Comparison of ENCODE assay signal across 19 cellular contexts in genomic region chr12:95262808-95263207, GRCh38. TPM values are rescaled to one million over a fixed set of nuclear protein-coding genes. Genes with fewer than 3 reads are reported as not detected.
DNase-seq lines count a peak whose midpoint lies in the region; ATAC-seq and TF ChIP-seq lines count a peak whose summit lies in the region.
"Had no signal": no experiment of that assay in that cellular context is flagged by ENCODE, and none has a peak within 500 bp of the region (broad histone marks: within the 10 kb centered on the region; RNA-seq: fewer than 3 reads in every experiment).

No MANE protein-coding gene starts in this region.

- H3K4me2 ChIP-seq in IMR-90 (ENCODE audit: low read depth, low read length): no peak overlapping the region

- no peak for TF ChIP-seq RAD21 in IMR-90 (IDR thresholded peaks at IDR 0.05; ENCODE audit: low read length)

- H3K4me3 ChIP-seq in IMR-90 (ENCODE audit: insufficient read depth, low read depth, low read length) (no peak overlapping the region), cardiac fibroblast (replicated peaks in 1 of 2; ENCODE audit: low read depth in 2 of 2, low read length in 2 of 2) (no peak overlapping the region)
- H3K4me3 ChIP-seq: esophagus muscularis mucosa, lung, Peyer's patch, psoas muscle had no signal

- H3K14ac ChIP-seq in IMR-90 (replicated peaks; ENCODE audit: low read depth, low read length): no peak overlapping the region

- H3K18ac ChIP-seq in IMR-90 (ENCODE audit: low read depth, low read length): no peak overlapping the region

- H4K20me1 ChIP-seq in IMR-90 (ENCODE audit: insufficient read depth, low read length): no peaks in the 10 kb centered on the region

- intact Hi-C loops in IMR-90 (cut with micrococcal nuclease): loop anchor here (5.0 kb wide), 1 partner anchor 41 kb away; no protein-coding TSS in a partner anchor

- no peak overlapping the region for H4K8ac ChIP-seq in IMR-90 (ENCODE audit: low read depth in 2 of 2, low read length in 2 of 2)

- no peak overlapping the region for H3K27ac ChIP-seq in IMR-90 (ENCODE audit: insufficient read depth, low read length)
- H3K27ac ChIP-seq: Peyer's patch, psoas muscle had no signal

- peak overlapping the region; percentile 4; the same call in 1 of the 2 replicates for H2AK5ac ChIP-seq in IMR-90 (ENCODE audit: low read depth, low read length)

- H2AK9ac ChIP-seq in IMR-90 (replicated peaks; ENCODE audit: low read depth, low read length, poor library complexity): no peak overlapping the region

- no peaks in the 10 kb centered on the region for H3K9me3 ChIP-seq in IMR-90 (ENCODE audit: control insufficient read depth, insufficient read depth, low read length)
- H3K9me3 ChIP-seq: esophagus muscularis mucosa, Peyer's patch, psoas muscle had no signal

- H2BK120ac ChIP-seq in IMR-90 (ENCODE audit: low read depth, low read length): no peak overlapping the region

- no peak overlapping the region for H3K9ac ChIP-seq in IMR-90 (ENCODE audit: low read depth, low read length)

- H3K79me1 ChIP-seq in IMR-90 (ENCODE audit: low read depth in 1 of 2, low read length in 2 of 2): peaks cover 19 to 27% of the 10 kb centered on the region in 2 experiments; a peak in 3 of 4 replicates

- BruUV-seq in IMR-90 (replicated peaks; lab: Mats Ljungman, UMichigan): no TSS peak

- H2BK5ac ChIP-seq in IMR-90 (ENCODE audit: low read depth, low read length, poor library complexity, severe bottlenecking): peak overlapping the region; percentile 19

- peak overlapping the region; percentile 70; the same call in 1 of the 2 replicates for H3K23ac ChIP-seq in IMR-90 (ENCODE audit: low read depth, low read length)

- 0 out of 2 replicates have a peak, but pooled peaks cover 5% of the 10 kb centered on the region for H3K9me1 ChIP-seq in IMR-90 (ENCODE audit: insufficient read depth, low read length)

- H3K4me1 ChIP-seq in IMR-90 (ENCODE audit: control insufficient read depth, insufficient read depth, low read length): no peaks in the 10 kb centered on the region; the same call in none of the 2 replicates
- H3K4me1 ChIP-seq: Peyer's patch had no signal

- no peak overlapping the region for H4K5ac ChIP-seq in IMR-90 (ENCODE audit: low read depth, low read length)

- H3K4ac ChIP-seq in IMR-90 (ENCODE audit: low read depth, low read length): no peak overlapping the region

- H2BK20ac ChIP-seq in IMR-90 (ENCODE audit: low read depth, low read length): no peak overlapping the region

- no peak for TF ChIP-seq POLR2A in IMR-90 (IDR thresholded peaks at IDR 0.05; ENCODE audit: low read depth, low read length)

- H2AFZ ChIP-seq in IMR-90 (replicated peaks; ENCODE audit: low read length, poor library complexity): no peak overlapping the region

- dilution Hi-C loops in IMR-90 (cut with HindIII; ENCODE audit: low sequenced_read_pairs, unreplicated experiment): no loop called here

- DNase-seq in DMS153 treated with DMSO at 0.1 percent for 48 hours (lab: John Stamatoyannopoulos, UW; ENCODE audit: unreplicated experiment) (peak; percentile 53), IMR-90 (peak; percentile 14), cardiac fibroblast (ENCODE audit: low read depth in 2 of 2) (peak; percentile 19 to 61), kidney tubule cell (ENCODE audit: low spot score) (peak; percentile 38), kidney glomerular epithelial cell (lab: John Stamatoyannopoulos, UW) (no peak)
- DNase-seq: activated CD4-positive, CD25-positive, alpha-beta regulatory T cell treated with anti-CD3 and anti-CD28 coated beads, Interleukin-2, amount 50 U/mL, for 72 hours; activated effector memory CD4-positive, alpha-beta T cell treated with anti-CD3 and anti-CD28 coated beads, Interleukin-2, amount 50 U/mL, for 16 hours; anterior cingulate cortex; hippocampal formation; NCI-H1694; NCI-H69; Peyer's patch; psoas muscle had no signal

- H3K36me3 ChIP-seq in IMR-90 (ENCODE audit: control insufficient read depth, insufficient read depth, low read length): peaks cover 22% of the 10 kb centered on the region

- ATAC-seq in IMR-90 (ENCODE audit: low read depth) (no peak), HG03457 (IDR thresholded peaks at IDR 0.05; ENCODE audit: unreplicated experiment) (no peak), GM18519 (IDR thresholded peaks at IDR 0.05; ENCODE audit: low FRiP score, unreplicated experiment) (no peak), HG02763 (IDR thresholded peaks at IDR 0.05; ENCODE audit: unreplicated experiment) (no peak)
- ATAC-seq: natural killer cell treated with Interleukin-12 subunit alpha and Interleukin-12 subunit beta and Interleukin-15 and Interleukin-18, amount 100 ng/mL, for 72 hours had no signal

- H3K56ac ChIP-seq in IMR-90 (ENCODE audit: extremely low read depth, insufficient read depth, low read length): no peak overlapping the region

- WGBS in IMR-90 (ENCODE audit: extremely low coverage in 2 of 2, insufficient read length in 1 of 2), 2 experiments: no CpG with 5 or more reads among the region's 3 CpGs

- POLR2A ChIA-PET in IMR-90 (lab: Charles Lee; ENCODE audit: unreplicated experiment): no interaction called here

- CTCF ChIA-PET in IMR-90 (lab: Yijun Ruan, JAX): no interaction called here

- no peaks in the 10 kb centered on the region for H3K27me3 ChIP-seq in IMR-90 (ENCODE audit: control insufficient read depth, insufficient read depth, low read length)
- H3K27me3 ChIP-seq: esophagus muscularis mucosa, Peyer's patch had no signal

- no peak overlapping the region for H4K91ac ChIP-seq in IMR-90 (ENCODE audit: insufficient read depth, low read depth, low read length)

- H2BK15ac ChIP-seq in IMR-90 (ENCODE audit: low read depth, low read length): no peak overlapping the region

- in situ Hi-C loops in IMR-90 (cut with MboI; ENCODE audit: low sequenced_read_pairs): no loop called here

- TF ChIP-seq CTCF in IMR-90 (conservative IDR thresholded peaks at IDR 0.05; ENCODE audit: low read depth, low read length) (no peak), cardiac fibroblast (IDR thresholded peaks at IDR 0.05; ENCODE audit: low read depth, low read length) (no peak)

TF ChIP-seq in IMR-90, 13 proteins besides CTCF, POLR2A, EP300 and RAD21:
- TF ChIP-seq FOS (IDR thresholded peaks at IDR 0.05; ENCODE audit: low read depth, low read length): no peak
- TF ChIP-seq SMC3 (IDR thresholded peaks at IDR 0.05; ENCODE audit: low read depth, low read length): no peak
- no peak for TF ChIP-seq CHD1 (IDR thresholded peaks at IDR 0.05; ENCODE audit: low read depth, low read length)
- TF ChIP-seq BHLHE40 (IDR thresholded peaks at IDR 0.05; ENCODE audit: low read depth, low read length): no peak
- no peak for TF ChIP-seq MXI1 (IDR thresholded peaks at IDR 0.05; ENCODE audit: borderline replicate concordance, low read depth, low read length)
- TF ChIP-seq RCOR1 (IDR thresholded peaks at IDR 0.05; ENCODE audit: insufficient replicate concordance, low read length): no peak
- no peak for TF ChIP-seq MAZ (IDR thresholded peaks at IDR 0.05; ENCODE audit: borderline replicate concordance, low read depth, low read length)
- TF ChIP-seq USF2 (IDR thresholded peaks at IDR 0.05; ENCODE audit: low read depth, low read length): no peak
- no peak for TF ChIP-seq CEBPB (IDR thresholded peaks at IDR 0.05; ENCODE audit: low read depth, low read length)
- no peak for TF ChIP-seq NFE2L2 (IDR thresholded peaks at IDR 0.05; ENCODE audit: low read depth, low read length)
- no peak for TF ChIP-seq RFX5 (IDR thresholded peaks at IDR 0.05; ENCODE audit: low read depth, low read length)
- TF ChIP-seq ELK1 (IDR thresholded peaks at IDR 0.05; ENCODE audit: borderline replicate concordance, low read depth, low read length): no peak
- TF ChIP-seq MAFK (IDR thresholded peaks at IDR 0.05; ENCODE audit: low read depth, low read length): no peak

RNA-seq across cellular contexts. Expression of gene VEZT, which starts 45.2 kb away (rescaled TPM):
- 83.6 and 90.2 TPM in 2 replicates for total RNA-seq in IMR-90 (2012; rRNA removed)
- 44.6 and 54.5 TPM in 2 replicates for polyA plus RNA-seq in IMR-90 (2012; rRNA removed)
- polyA plus RNA-seq in IMR-90 (2012; cell fraction: cytosol; rRNA removed): 11.2 and 16.4 TPM in 2 replicates
- 5.8 and 62.0 TPM in 2 replicates for polyA plus RNA-seq in IMR-90 (2012; cell fraction: nucleus; rRNA removed; ENCODE audit: low replicate concordance)

RNA-seq across cellular contexts. Expression of gene FGD6, which starts 45.5 kb away (rescaled TPM):
- 9.5 and 9.7 TPM in 2 replicates for total RNA-seq in IMR-90 (2012; rRNA removed)
- 2.0 and 2.6 TPM in 2 replicates for polyA plus RNA-seq in IMR-90 (2012; rRNA removed)
- 0.42 and 0.52 TPM in 2 replicates for polyA plus RNA-seq in IMR-90 (2012; cell fraction: cytosol; rRNA removed)
- polyA plus RNA-seq in IMR-90 (2012; cell fraction: nucleus; rRNA removed; ENCODE audit: low replicate concordance): 1.0 and 11.0 TPM in 2 replicates
